1 cellular context compared by ENCODE assay signal in genomic region chr12:96063046-96063445, GRCh38.
TF ChIP-seq lines count a peak whose summit lies in the region.

No MANE protein-coding gene starts in this region.

TF ChIP-seq in GM12878, 131 proteins besides CTCF, POLR2A, EP300 and RAD21:
- 0 out of 3 replicates have a peak, but pooled peaks have one; percentile 35 for TF ChIP-seq POU2F2 (IDR thresholded peaks at IDR 0.05; ENCODE audit: borderline replicate concordance, low read depth, low read length)
- peak; percentile 48; the same call in 1 of the 2 replicates for TF ChIP-seq SMC3 (IDR thresholded peaks at IDR 0.05; ENCODE audit: borderline replicate concordance, low read length)
- no peak for TF ChIP-seq ZBTB40 (IDR thresholded peaks at IDR 0.05; ENCODE audit: borderline replicate concordance)
